10 cellular contexts compared by ENCODE assay signal in the genomic region with DNA sequence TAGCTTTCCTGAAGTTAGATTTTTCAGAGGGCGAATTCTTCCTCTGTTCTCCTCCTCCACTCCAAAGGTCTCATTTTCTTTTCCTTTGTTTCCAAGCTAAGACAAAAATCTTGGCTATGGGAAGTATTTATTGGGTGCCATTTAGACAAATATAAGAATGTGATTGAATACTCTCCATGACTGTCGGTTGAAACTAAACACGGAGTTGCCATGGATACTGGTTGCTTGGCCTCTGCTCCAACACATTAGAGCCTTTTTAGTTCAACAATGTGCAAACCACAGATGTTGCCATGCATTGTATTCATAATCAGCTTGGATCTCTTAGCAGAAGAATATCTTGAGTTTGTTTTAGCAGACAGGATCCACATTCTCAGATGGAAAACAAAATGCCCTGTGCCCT.
"Had no signal": no experiment of that assay in that cellular context is flagged by ENCODE, and none has a peak within 500 bp of the region (broad histone marks: within the 10 kb centered on the region; RNA-seq: fewer than 3 reads in every experiment).

No MANE protein-coding gene starts in this region.

- H3K4me1 ChIP-seq: ascending aorta, upper lobe of left lung had no signal

- DNase-seq: activated CD4-positive, alpha-beta T cell treated with anti-CD3 and anti-CD28 coated beads for 1 hour; activated CD4-positive, alpha-beta T cell treated with anti-CD3 and anti-CD28 coated beads, Interleukin-2, amount 50 U/mL, for 4 hours; activated naive CD4-positive, alpha-beta T cell treated with anti-CD3 and anti-CD28 coated beads, Interleukin-2, amount 10 ng/mL, durations not matched to agents 7 days and 5 days; dermis blood vessel endothelial cell; kidney glomerular epithelial cell; stimulated activated CD4-positive, alpha-beta T cell treated with anti-CD3 and anti-CD28 coated beads, Interleukin-1b, Interleukin-23, amount 100 ng/mL, for 48 hours; stimulated activated naive CD8-positive, alpha-beta T cell treated with anti-CD3 and anti-CD28 coated beads, Interleukin-15, amount 100 ng/mL, for 72 hours; T-helper 1 cell; upper lobe of left lung had no signal

- H3K27me3 ChIP-seq: ascending aorta, upper lobe of left lung had no signal

- H3K27ac ChIP-seq: ascending aorta, upper lobe of left lung had no signal

- H3K4me3 ChIP-seq: ascending aorta, upper lobe of left lung had no signal

- H3K36me3 ChIP-seq: ascending aorta, upper lobe of left lung had no signal
